Comparison of ENCODE assay signal across 8 cellular contexts in the genomic region with DNA sequence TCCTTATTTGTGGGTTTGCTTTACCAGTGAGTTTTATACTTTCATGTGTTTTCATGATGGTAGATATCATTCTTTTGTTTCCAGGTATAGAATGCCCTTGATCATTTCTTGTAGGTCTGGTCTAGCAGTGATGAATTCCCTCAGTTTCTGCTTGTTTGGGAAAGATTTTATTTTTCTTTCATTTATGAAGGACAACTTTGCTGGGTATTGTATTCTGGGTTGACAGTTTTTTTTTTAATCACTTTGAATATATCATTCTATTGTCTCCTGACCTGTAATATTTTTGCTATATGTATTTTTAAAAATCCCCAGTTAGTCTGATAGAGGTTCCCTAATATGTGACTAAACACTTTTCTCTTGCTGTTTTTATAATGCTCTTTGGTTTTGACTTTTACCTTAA.
"Had no signal": no experiment of that assay in that cellular context is flagged by ENCODE, and none has a peak within 500 bp of the region (broad histone marks: within the 10 kb centered on the region; RNA-seq: fewer than 3 reads in every experiment).

No MANE protein-coding gene starts in this region.

- H3K9ac ChIP-seq: GM23248 had no signal

- H3K27me3 Mint-ChIP-seq: IgD-negative memory B cell had no signal

- ATAC-seq: HepG2 had no signal

- H3K27ac Mint-ChIP-seq: HFFc6 had no signal

- H3K27ac ChIP-seq: GM23248, HL-60 had no signal

- H3K4me3 Mint-ChIP-seq: HFFc6, IgD-negative memory B cell had no signal

- H3K4me3 ChIP-seq: GM23248, HAP-1 had no signal

- DNase-seq: GM23248, GOT3, H7, HFFc6 had no signal

- H3K36me3 ChIP-seq: HAP-1 had no signal

- H2AFZ ChIP-seq: GM23248 had no signal
